In genomic region chr15:92082217-92082843, GRCh38 we compare ENCODE assay signal across 1 cellular context.
TF ChIP-seq lines count a peak whose summit lies in the region.

No MANE protein-coding gene starts in this region.

TF ChIP-seq in HEK293, 187 proteins besides CTCF, POLR2A, EP300 and RAD21 (continued from another document):
- TF ChIP-seq ZNF629 (tag by site-specific recombination; IDR thresholded peaks at IDR 0.05) (no peak), TRIM28 (IDR thresholded peaks at IDR 0.05; ENCODE audit: borderline replicate concordance, low read length) (no peak), ZNF394 (tag by site-specific recombination; IDR thresholded peaks at IDR 0.05; ENCODE audit: borderline replicate concordance) (no peak)
